8 cellular contexts compared by ENCODE assay signal in the genomic region with DNA sequence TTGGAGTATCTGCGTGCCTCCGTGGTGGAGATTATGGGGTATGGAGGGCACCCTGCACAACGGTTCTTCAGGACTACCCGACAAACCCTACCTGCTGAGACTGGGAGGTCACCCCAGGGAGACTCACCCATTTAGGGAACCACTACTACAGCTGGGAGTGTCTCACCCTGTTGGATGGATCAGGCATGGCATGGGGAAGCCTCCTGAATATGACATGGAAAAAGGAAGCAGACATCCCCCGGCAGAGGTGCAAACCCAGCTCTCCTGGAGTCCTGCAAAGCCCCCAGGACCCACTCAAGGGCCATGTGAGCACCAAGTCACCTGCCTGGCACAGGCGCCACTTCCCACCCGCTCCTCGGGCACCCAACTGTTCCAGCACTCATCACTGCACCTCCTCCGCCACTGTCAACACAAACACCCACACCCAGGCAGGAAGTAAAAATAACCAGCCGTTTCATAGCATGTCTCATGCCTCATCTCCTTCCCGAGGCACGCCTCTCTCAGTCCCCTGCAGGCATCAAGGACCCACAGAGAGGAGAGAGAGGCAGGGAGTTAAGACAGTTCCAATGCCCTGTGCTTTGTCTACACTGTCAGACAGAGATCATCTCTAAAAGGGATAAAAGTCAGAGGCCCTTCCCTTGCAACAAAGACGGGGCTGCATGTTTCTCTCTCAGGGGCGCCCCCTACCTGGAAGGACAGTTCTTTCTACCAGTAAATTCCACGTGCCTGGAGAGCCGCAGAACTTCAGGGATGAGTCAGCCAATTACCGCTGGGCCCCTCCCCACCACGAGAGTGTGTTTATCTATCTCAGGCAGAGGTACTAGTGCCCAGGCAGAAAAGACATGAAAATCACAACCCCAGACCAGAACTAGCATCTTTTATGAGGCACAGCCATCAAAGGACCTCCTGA.
DNase-seq lines count a peak whose midpoint lies in the region; ATAC-seq and TF ChIP-seq lines count a peak whose summit lies in the region.

No MANE protein-coding gene starts in this region.

- no peaks in the 10 kb centered on the region for H3K36me3 ChIP-seq in BLaER1 treated with 17β-estradiol and CSF1 and Interleukin-3, amounts not matched to agents 10 nM and 100 nM
- H3K36me3 ChIP-seq in neural progenitor cell (no peaks in the 10 kb centered on the region), left lung (no peaks in the 10 kb centered on the region)

- H3K9ac ChIP-seq in BLaER1 treated with 17β-estradiol and CSF1 and Interleukin-3, amounts not matched to agents 10 nM and 100 nM, result no peak overlapping the region
- H3K9ac ChIP-seq in neural progenitor cell, result no peak overlapping the region

- no peaks in the 10 kb centered on the region for H3K27me3 ChIP-seq in BLaER1 treated with 17β-estradiol and CSF1 and Interleukin-3, amounts not matched to agents 10 nM and 100 nM
- H3K27me3 ChIP-seq in neural progenitor cell (no peaks in the 10 kb centered on the region), left lung (no peaks in the 10 kb centered on the region), right cardiac atrium (ENCODE audit: control insufficient read depth, insufficient read depth) (no peaks in the 10 kb centered on the region)

- H2AFZ ChIP-seq in neural progenitor cell (replicated peaks), result no peak overlapping the region

- H3K4me3 Mint-ChIP-seq in neural progenitor cell, result no peak overlapping the region

- peaks cover 2% of the 10 kb centered on the region for H3K9me3 Mint-ChIP-seq in neural progenitor cell

- WGBS in right cardiac atrium, result 60% methylated on average over 18 of the region's 18 CpGs

- H3F3A ChIP-seq in neural progenitor cell (ENCODE audit: low read depth), result no peaks in the 10 kb centered on the region

- ATAC-seq in GM19438 (IDR thresholded peaks at IDR 0.05; ENCODE audit: low read depth, unreplicated experiment) (peak; percentile 42), left lung (no peak), right cardiac atrium (no peak)

- peak; percentile 47 for TF ChIP-seq CTCF in neural progenitor cell (IDR thresholded peaks at IDR 0.05)
- no peak for TF ChIP-seq CTCF in left lung (IDR thresholded peaks at IDR 0.05)

- H3K4me3 ChIP-seq in BLaER1 treated with 17β-estradiol and CSF1 and Interleukin-3, amounts not matched to agents 10 nM and 100 nM, result no peak overlapping the region
- H3K4me3 ChIP-seq in neural progenitor cell (no peak overlapping the region), left lung (no peak overlapping the region), right cardiac atrium (ENCODE audit: low read length) (no peak overlapping the region)

- intact Hi-C loops in left lung (cut with DNase I), result no loop called here
- intact Hi-C loops in right cardiac atrium (cut with DNase I), result no loop called here

- peak overlapping the region; percentile 90 for H3K27ac Mint-ChIP-seq in neural progenitor cell

- peak overlapping the region in 4 of 11 experiments; percentile 2 to 29 (median 18); a peak in 2 of 22 replicates for H3K27ac ChIP-seq in BLaER1 treated with 17β-estradiol and CSF1 and Interleukin-3, amounts not matched to agents 10 nM and 100 nM
- H3K27ac ChIP-seq in neural progenitor cell (no peak overlapping the region), left lung (no peak overlapping the region), right cardiac atrium (ENCODE audit: low read length) (no peak overlapping the region)

- peak overlapping the region; percentile 5 to 84 (median 27); a peak in 16 of 22 replicates for H3K4me2 ChIP-seq in BLaER1 treated with 17β-estradiol and CSF1 and Interleukin-3, amounts not matched to agents 10 nM and 100 nM
- no peak overlapping the region for H3K4me2 ChIP-seq in neural progenitor cell

- H3K4me1 ChIP-seq in BLaER1 treated with 17β-estradiol and CSF1 and Interleukin-3, amounts not matched to agents 10 nM and 100 nM, result peaks cover 7 to 51% (median 23%) of the 10 kb centered on the region in 10 experiments; a peak in 19 of 20 replicates
- peaks cover 6% of the 10 kb centered on the region for H3K4me1 ChIP-seq in neural progenitor cell
- no peaks in the 10 kb centered on the region for H3K4me1 ChIP-seq in left lung
- H3K4me1 ChIP-seq in right cardiac atrium (ENCODE audit: control insufficient read depth, insufficient read depth, low read length), result no peaks in the 10 kb centered on the region

- peaks cover 0 to 13% (median 0%) of the 10 kb centered on the region in 11 experiments; a peak in 2 of 22 replicates for H4K20me1 ChIP-seq in BLaER1 treated with 17β-estradiol and CSF1 and Interleukin-3, amounts not matched to agents 10 nM and 100 nM
- peaks cover 50% of the 10 kb centered on the region for H4K20me1 ChIP-seq in neural progenitor cell (ENCODE audit: low read depth)

- peak; percentile 17 for DNase-seq in HuH-7 (ENCODE audit: low spot score)
- DNase-seq in T1000 (lab: John Stamatoyannopoulos, UW), result peak; percentile 74
- peak in 35 of 58 donors; percentile 5 to 65 (median 33) for DNase-seq in anterior cingulate cortex (lab: John Stamatoyannopoulos, UW)
- DNase-seq in neural progenitor cell (ENCODE audit: low spot score), result peak; percentile 38
- DNase-seq in left lung, result no peak
- DNase-seq in right cardiac atrium, result no peak

- peaks cover 23% of the 10 kb centered on the region for H3K36me3 Mint-ChIP-seq in neural progenitor cell

- peaks cover 82% of the 10 kb centered on the region for H3K79me2 ChIP-seq in neural progenitor cell (ENCODE audit: low read depth)

- no peaks in the 10 kb centered on the region for H3K27me3 Mint-ChIP-seq in neural progenitor cell (ENCODE audit: insufficient read depth, low read depth)

- H3K4me1 Mint-ChIP-seq in neural progenitor cell, result peaks cover 29% of the 10 kb centered on the region

- H3K9me3 ChIP-seq in BLaER1 treated with 17β-estradiol and CSF1 and Interleukin-3, amounts not matched to agents 10 nM and 100 nM (replicated peaks in 1 of 11), result no peaks in the 10 kb centered on the region
- H3K9me3 ChIP-seq in neural progenitor cell (ENCODE audit: low read depth) (no peaks in the 10 kb centered on the region), left lung (no peaks in the 10 kb centered on the region), right cardiac atrium (ENCODE audit: control insufficient read depth, low read length) (no peaks in the 10 kb centered on the region)

Comparison
In these comparisons a context has a peak if more than half of its experiments do, and no peak if none do; other contexts are left out.
1. DNase-seq: peak in HuH-7 (single experiment), T1000 (single experiment), anterior cingulate cortex (35 of 58) and neural progenitor cell (single experiment); none in left lung (0 of 2) and right cardiac atrium (0 of 3).